In the genomic region with DNA sequence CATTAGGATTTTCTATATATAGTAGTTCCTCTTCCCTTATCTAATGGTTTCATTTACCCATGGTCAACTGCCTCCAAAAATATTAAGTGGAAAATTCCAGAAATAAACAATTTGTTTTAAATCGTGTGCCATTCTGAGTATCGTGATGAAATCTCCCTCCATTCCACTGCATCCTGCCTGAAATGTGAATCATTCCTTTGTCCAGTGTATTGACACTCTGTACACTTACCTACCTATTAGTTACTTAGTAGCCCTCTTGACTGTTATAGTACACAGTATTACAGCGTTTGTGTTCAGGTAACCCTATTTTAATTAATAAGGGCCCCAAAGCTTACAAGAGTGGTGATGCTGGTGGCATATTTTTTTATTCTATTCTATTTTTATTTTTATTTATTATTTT, we compare ENCODE assay signal across 26 cellular contexts.
"Had no signal": no experiment of that assay in that cellular context is flagged by ENCODE, and none has a peak within 500 bp of the region (broad histone marks: within the 10 kb centered on the region; RNA-seq: fewer than 3 reads in every experiment).

No MANE protein-coding gene starts in this region.

- H3K4me2 ChIP-seq: smooth muscle cell had no signal

- H3K27me3 ChIP-seq: esophagus squamous epithelium, neutrophil, suprapubic skin, transverse colon, vagina had no signal

- H3K4me3 ChIP-seq: coronary artery, esophagus squamous epithelium, lung, mucosa of descending colon, smooth muscle cell, suprapubic skin, transverse colon, vagina had no signal

- FAIRE-seq: endothelial cell of umbilical vein, keratinocyte had no signal

- H2AFZ ChIP-seq: parathyroid adenoma had no signal

- ATAC-seq: mucosa of descending colon; natural killer cell treated with Interleukin-12 subunit alpha and Interleukin-12 subunit beta and Interleukin-15 and Interleukin-18, amount 100 ng/mL, for 72 hours; sciatic nerve; stimulated activated naive CD8-positive, alpha-beta T cell treated with anti-CD3 and anti-CD28 coated beads, Interleukin-15, amount 100 ng/mL, for 72 hours had no signal

- H3K79me2 ChIP-seq: parathyroid adenoma had no signal

- H3K4me1 ChIP-seq: esophagus squamous epithelium, parathyroid adenoma, transverse colon, vagina had no signal

- H3K9ac ChIP-seq: parathyroid adenoma had no signal

- H3K9me3 ChIP-seq: esophagus squamous epithelium, mucosa of descending colon, neutrophil, suprapubic skin, transverse colon, vagina had no signal

- H3K36me3 ChIP-seq: esophagus squamous epithelium, neutrophil, suprapubic skin, transverse colon, vagina had no signal

- H3K27ac ChIP-seq: coronary artery, esophagus squamous epithelium, neutrophil, parathyroid adenoma, suprapubic skin, transverse colon, vagina had no signal

- DNase-seq: dermis blood vessel endothelial cell; effector memory CD4-positive, alpha-beta T cell; esophagus squamous epithelium; foreskin melanocyte; head of caudate nucleus; mesenchymal stem cell; mucosa of descending colon; naive B cell; stimulated activated CD4-positive, alpha-beta T cell treated with anti-CD3 and anti-CD28 coated beads, Interleukin-12 subunit alpha, Interleukin-12 subunit beta, amount 100 ng/mL, for 4 hours; stimulated activated CD4-positive, alpha-beta T cell treated with anti-CD3 and anti-CD28 coated beads, Interleukin-1b, Interleukin-23, amount 100 ng/mL, for 48 hours; stimulated activated CD4-positive, alpha-beta T cell treated with anti-CD3 and anti-CD28 coated beads, Interleukin-4, amount 100 ng/mL, for 1 hour; stimulated activated CD8-positive, alpha-beta memory T cell treated with anti-CD3 and anti-CD28 coated beads, Interleukin-4, amount 100 ng/mL, for 48 hours; stimulated activated naive CD4-positive, alpha-beta T cell; stimulated activated naive CD8-positive, alpha-beta T cell treated with anti-CD3 and anti-CD28 coated beads, Interleukin-15, amount 100 ng/mL, for 72 hours; transverse colon had no signal
